Comparison of ENCODE assay signal across 24 cellular contexts in the genomic region with DNA sequence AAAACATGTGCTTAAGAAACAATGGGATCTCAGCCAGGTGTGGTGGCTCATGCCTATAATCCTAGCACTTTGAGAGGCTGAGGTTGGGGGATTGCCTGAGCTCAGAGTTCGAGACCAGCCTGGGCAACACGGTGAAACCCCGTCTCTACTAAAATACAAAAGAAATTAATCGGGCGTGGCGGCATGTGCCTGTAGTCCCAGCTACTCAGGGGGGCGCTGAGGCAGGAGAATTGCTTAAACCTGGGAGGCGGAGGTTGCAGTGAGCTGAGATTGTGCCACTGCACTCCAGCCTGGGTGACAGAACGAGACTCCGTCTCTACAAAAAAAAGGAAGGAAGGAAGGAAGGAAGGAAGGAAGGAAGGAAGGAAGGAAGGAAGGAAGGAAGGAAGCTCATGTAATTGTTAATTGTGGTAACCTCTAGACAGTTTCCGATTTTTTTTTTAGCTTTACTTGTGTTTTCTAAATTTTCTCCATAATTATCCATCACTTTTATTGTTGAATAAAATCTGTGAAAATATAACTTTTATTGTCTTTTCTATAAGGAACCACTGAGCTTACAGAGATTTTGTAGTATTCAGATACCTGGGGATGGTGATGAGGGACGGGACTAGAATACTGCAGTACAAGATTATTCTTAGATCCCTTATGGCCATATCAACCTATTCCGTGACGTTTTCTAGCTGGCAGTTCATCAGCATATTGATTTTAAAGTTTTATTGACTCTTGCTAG.
"Had no signal": no experiment of that assay in that cellular context is flagged by ENCODE, and none has a peak within 500 bp of the region (broad histone marks: within the 10 kb centered on the region; RNA-seq: fewer than 3 reads in every experiment).

No MANE protein-coding gene starts in this region.

- DNase-seq: stimulated activated CD4-positive, alpha-beta T cell treated with anti-CD3 and anti-CD28 coated beads, Interleukin-2, amount 100 ng/mL, for 48 hours; stimulated activated CD4-positive, alpha-beta T cell treated with anti-CD3 and anti-CD28 coated beads, Interleukin-4, amount 100 ng/mL, for 1 hour; stimulated activated CD4-positive, alpha-beta T cell treated with anti-CD3 and anti-CD28 coated beads, Interleukin-4, amount 100 ng/mL, for 24 hours; stimulated activated CD4-positive, alpha-beta T cell treated with anti-CD3 and anti-CD28 coated beads, Interleukin-4, amount 100 ng/mL, for 4 hours; stimulated activated CD8-positive, alpha-beta memory T cell treated with anti-CD3 and anti-CD28 coated beads, Interleukin-4, amount 100 ng/mL, for 48 hours; stimulated activated naive B cell treated with anti-CD40 and anti-IgM and Interleukin-4, amounts not matched to agents 10 μg/mL and 1 μg/mL and 100 μg/mL, for 72 hours; stimulated activated naive CD4-positive, alpha-beta T cell; stimulated activated naive CD4-positive, alpha-beta T cell treated with Interleukin-2 at 50 U/mL for 16 hours; stimulated activated naive CD8-positive, alpha-beta T cell treated with anti-CD3 and anti-CD28 coated beads, Interleukin-15, amount 100 ng/mL, for 72 hours; stimulated activated naive CD8-positive, alpha-beta T cell treated with anti-CD3 and anti-CD28 coated beads, Interleukin-15, Interleukin-2, amounts not matched to agents 100 U/mL and 50 U/mL, for 24 hours; stomach; substantia nigra; testis; thyroid gland; tibial artery; transverse colon; upper lobe of left lung; uterus had no signal

- H3K4me1 ChIP-seq: stomach, suprapubic skin, testis, thyroid gland, tibial artery, tibial nerve, transverse colon, upper lobe of left lung, uterus, vagina had no signal

- ATAC-seq: stimulated activated effector memory CD8-positive, alpha-beta T cell treated with anti-CD3 and anti-CD28 coated beads, Interleukin-12 subunit alpha, Interleukin-12 subunit beta, amount 100 ng/mL, for 72 hours; stimulated activated memory B cell treated with anti-CD40 and anti-IgM and Interleukin-4, amounts not matched to agents 10 μg/mL and 1 μg/mL and 100 μg/mL, for 72 hours; stimulated activated naive B cell treated with anti-CD40 and anti-IgM and Interleukin-4, amounts not matched to agents 10 μg/mL and 1 μg/mL and 100 μg/mL, for 72 hours; stimulated activated naive CD8-positive, alpha-beta T cell treated with anti-CD3 and anti-CD28 coated beads, Interleukin-15, amount 100 ng/mL, for 72 hours; stimulated activated naive CD8-positive, alpha-beta T cell treated with anti-CD3 and anti-CD28 coated beads, Interleukin-15, Interleukin-2, amounts not matched to agents 100 U/mL and 50 U/mL, for 24 hours had no signal

- H3K36me3 ChIP-seq: stomach, suprapubic skin, thoracic aorta, thyroid gland, tibial artery, tibial nerve, transverse colon, upper lobe of left lung, uterus, vagina had no signal

- H3K9me3 ChIP-seq: suprapubic skin, testis, thyroid gland, transverse colon, uterus, vagina had no signal

- H3K4me3 ChIP-seq: stomach, suprapubic skin, testis, thoracic aorta, thyroid gland, tibial artery, tibial nerve, transverse colon, upper lobe of left lung, uterus, vagina had no signal

- H3K27ac ChIP-seq: stomach, suprapubic skin, testis, thoracic aorta, thyroid gland, tibial artery, tibial nerve, transverse colon, upper lobe of left lung, uterus, vagina had no signal

- H3K27me3 ChIP-seq: stomach, suprapubic skin, testis, thyroid gland, tibial artery, tibial nerve, transverse colon, upper lobe of left lung, uterus, vagina had no signal
